Comparison of ENCODE assay signal across 8 cellular contexts in genomic region chr9:111632051-111632450, GRCh38. TPM values are rescaled to one million over a fixed set of nuclear protein-coding genes. Genes with fewer than 3 reads are reported as not detected.
A peak's percentile ranks its signal among the peaks of the same experiment; 100 is the strongest.
DNase-seq lines count a peak whose midpoint lies in the region; ATAC-seq and TF ChIP-seq lines count a peak whose summit lies in the region.

No MANE protein-coding gene starts in this region.

- no peak for ATAC-seq in GM18907 (IDR thresholded peaks at IDR 0.05; ENCODE audit: unreplicated experiment)
- no peak for ATAC-seq in HG03469 (IDR thresholded peaks at IDR 0.05; ENCODE audit: unreplicated experiment)
- ATAC-seq in GM21526 (IDR thresholded peaks at IDR 0.05; ENCODE audit: low FRiP score, unreplicated experiment) = no peak

- TF ChIP-seq POLR2A in ovary (IDR thresholded peaks at IDR 0.05) = no peak

- TF ChIP-seq EP300 in ovary (IDR thresholded peaks at IDR 0.05) = no peak

- DNase-seq in EH (ENCODE audit: low read depth) (peak; percentile 15), NOMO-1 treated with DMSO at 0.1 percent for 48 hours (lab: John Stamatoyannopoulos, UW; ENCODE audit: unreplicated experiment) (peak; percentile 55), ovary (no peak), COLO829 (ENCODE audit: low spot score) (no peak)

- 36 to 41% (median 39%) methylated on average over 5 of the region's 5 CpGs for WGBS in ovary, 3 donors

- TF ChIP-seq CTCF in ovary (IDR thresholded peaks at IDR 0.05) = no peak

- no peaks in the 10 kb centered on the region for H3K9me3 ChIP-seq in endocrine pancreas (ENCODE audit: control insufficient read depth, low read length)
- H3K9me3 ChIP-seq in ovary = no peaks in the 10 kb centered on the region

- H3K27me3 ChIP-seq in endocrine pancreas (ENCODE audit: control insufficient read depth, insufficient read depth, low read length) (no peaks in the 10 kb centered on the region), ovary (no peaks in the 10 kb centered on the region)

- intact Hi-C loops in ovary (cut with DNase I) = no loop called here

- H3K9ac ChIP-seq in endocrine pancreas (ENCODE audit: control insufficient read depth, insufficient read depth, low read length) = peak overlapping the region; percentile 3

- H3K27ac ChIP-seq in ovary = no peak overlapping the region

- H3K4me1 ChIP-seq in endocrine pancreas (ENCODE audit: control insufficient read depth, insufficient read depth, low read length) = no peaks in the 10 kb centered on the region
- H3K4me1 ChIP-seq in ovary (ENCODE audit: insufficient read depth) = peaks cover 6% of the 10 kb centered on the region

- H3K4me3 ChIP-seq in endocrine pancreas (ENCODE audit: control insufficient read depth, insufficient read depth, low read length) = peak overlapping the region; percentile 80
- H3K4me3 ChIP-seq in ovary = peak overlapping the region; percentile 77

- H3K36me3 ChIP-seq in endocrine pancreas (ENCODE audit: control insufficient read depth, insufficient read depth, low read length) (no peaks in the 10 kb centered on the region), ovary (no peaks in the 10 kb centered on the region)

RNA-seq across cellular contexts. Expression of gene DNAJC25, which starts 0.9 kb away (rescaled TPM):
- 10 to 100 TPM in 1 of 7 donors, 1 to 10 TPM in 6; 5.3 to 12.3 (median 7.9) TPM for total RNA-seq in ovary
- 1 to 10 TPM; 5.5 to 8.9 TPM for polyA plus RNA-seq in ovary

RNA-seq across cellular contexts. Expression of gene GNG10, which starts 29.4 kb away (rescaled TPM):
- total RNA-seq in ovary = 10 to 100 TPM; 19.8 to 45.8 (median 31.0) TPM
- 10 to 100 TPM; 23.5 to 29.3 TPM for polyA plus RNA-seq in ovary

RNA-seq across cellular contexts. Expression of gene PTGR1, which starts 32.6 kb away (rescaled TPM):
- total RNA-seq in ovary = 10 to 100 TPM; 21.5 to 45.3 (median 31.5) TPM
- polyA plus RNA-seq in ovary = 10 to 100 TPM in 1 of 2 donors, 1 to 10 TPM in 1; 7.3 to 16.7 TPM

Comparison
In these comparisons a context has a peak if more than half of its experiments do, and no peak if none do; other contexts are left out.
1. DNase-seq: peak in EH (single experiment) and NOMO-1 treated with DMSO at 0.1 percent for 48 hours (single experiment); none in ovary (0 of 5) and COLO829 (single experiment).